23 cellular contexts compared by ENCODE assay signal in the genomic region with DNA sequence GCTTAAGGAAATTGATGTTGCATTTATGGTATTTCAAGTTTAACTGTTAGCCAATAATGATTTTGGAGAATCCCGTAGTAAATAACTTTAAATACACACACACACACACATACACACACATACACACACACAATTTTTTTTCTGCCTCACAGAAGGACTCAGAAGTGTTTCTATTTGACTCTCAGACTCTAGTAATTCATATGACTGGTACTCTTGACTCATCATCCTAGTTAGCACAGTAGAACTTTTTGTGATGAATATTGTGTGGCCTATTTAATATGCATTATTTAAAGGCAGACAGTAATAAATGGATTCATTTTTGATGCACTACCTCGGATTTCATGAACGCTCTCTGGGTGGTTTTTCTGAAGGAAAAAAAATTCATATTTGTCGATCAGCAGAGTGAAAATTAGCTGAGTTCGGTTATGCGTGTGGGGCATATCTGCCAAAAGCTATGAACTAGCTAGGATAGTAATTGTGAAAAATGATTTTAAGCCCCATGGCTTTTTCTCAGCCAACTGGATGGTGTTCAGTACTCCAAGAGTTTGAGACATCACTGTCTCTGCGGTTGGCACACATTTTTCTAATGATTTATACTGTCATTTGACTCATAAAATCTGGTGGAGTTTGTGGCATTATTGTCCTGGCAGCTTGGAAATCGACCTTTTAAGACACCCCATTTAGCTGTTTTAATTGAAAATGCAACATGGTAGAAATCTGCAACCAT.
DNase-seq lines count a peak whose midpoint lies in the region; ATAC-seq and TF ChIP-seq lines count a peak whose summit lies in the region.
"Had no signal": no experiment of that assay in that cellular context is flagged by ENCODE, and none has a peak within 500 bp of the region (broad histone marks: within the 10 kb centered on the region; RNA-seq: fewer than 3 reads in every experiment).

No MANE protein-coding gene starts in this region.

- ATAC-seq in activated T-cell treated with anti-CD3 and anti-CD28 coated beads, Interleukin-2, amount 50 U/mL, for 4 hours, result peak; percentile 66 to 81
- no peak for ATAC-seq in HG03565 (IDR thresholded peaks at IDR 0.05; ENCODE audit: unreplicated experiment)
- ATAC-seq: left cardiac atrium, psoas muscle had no signal

- H3K27me3 ChIP-seq in duodenal mucosa (ENCODE audit: control insufficient read depth in 1 of 2, insufficient read depth in 2 of 2, low read length in 2 of 2), result no peaks in the 10 kb centered on the region
- H3K27me3 ChIP-seq in subcutaneous abdominal adipose tissue (ENCODE audit: control insufficient read depth in 5 of 5, insufficient read depth in 4 of 5, low read length in 5 of 5), result no peaks in the 10 kb centered on the region
- no peaks in the 10 kb centered on the region for H3K27me3 ChIP-seq in esophagus muscularis mucosa

- no peaks in the 10 kb centered on the region for H3K27me3 Mint-ChIP-seq in activated T-cell treated with anti-CD3 and anti-CD28 coated beads, Interleukin-2, amount 50 U/mL, for 4 hours (ENCODE audit: low read depth)

- H3K9ac ChIP-seq in duodenal mucosa (ENCODE audit: low read depth in 1 of 2, low read length in 2 of 2) (no peak overlapping the region), subcutaneous abdominal adipose tissue (ENCODE audit: low read length in 5 of 5) (no peak overlapping the region)

- peaks cover 9% of the 10 kb centered on the region for H3K36me3 Mint-ChIP-seq in activated T-cell treated with anti-CD3 and anti-CD28 coated beads, Interleukin-2, amount 50 U/mL, for 4 hours (ENCODE audit: insufficient read depth)

- 75% methylated on average over 8 of the region's 8 CpGs for WGBS in esophagus muscularis mucosa

- TF ChIP-seq EP300 in esophagus muscularis mucosa (IDR thresholded peaks at IDR 0.05), result no peak

- no peak overlapping the region for H3K4me3 Mint-ChIP-seq in activated T-cell treated with anti-CD3 and anti-CD28 coated beads, Interleukin-2, amount 50 U/mL, for 4 hours
- H3K4me3 Mint-ChIP-seq: CD14-positive monocyte, type B pancreatic cell had no signal

- no peak for DNase-seq in activated T-cell treated with anti-CD3 and anti-CD28 coated beads, Interleukin-2, amount 50 U/mL, for 4 hours
- DNase-seq in activated T-cell treated with anti-CD3 and anti-CD28 coated beads for 4 hours, result no peak
- DNase-seq in LHCN-M2 (ENCODE audit: low read depth), result peak; percentile 58
- DNase-seq in G401 (ENCODE audit: low spot score), result no peak
- DNase-seq in esophagus muscularis mucosa (ENCODE audit: extremely low spot score), result no peak
- DNase-seq: ACHN; activated CD4-positive, alpha-beta T cell treated with anti-CD3 and anti-CD28 coated beads, Interleukin-2, amount 50 U/mL, for 1 hour; activated CD8-positive, alpha-beta memory T cell treated with anti-CD3 and anti-CD28 coated beads, Interleukin-2, amount 50 U/mL, for 48 hours; activated naive CD4-positive, alpha-beta T cell treated with Interleukin-2 at 50 U/mL for 16 hours; aorta; head of caudate nucleus; left cardiac atrium; NCI-H1105; NCI-H1930; NCI-H226; NCI-H748 treated with DMSO at 0.1 percent for 48 hours; psoas muscle had no signal

- TF ChIP-seq CTCF in esophagus muscularis mucosa (IDR thresholded peaks at IDR 0.05), result no peak

- H3K36me3 ChIP-seq in duodenal mucosa (ENCODE audit: control insufficient read depth in 1 of 2, insufficient read depth in 2 of 2, low read length in 2 of 2), result peaks cover 4 to 6% of the 10 kb centered on the region in 2 donors
- peaks cover 0 to 9% (median 3%) of the 10 kb centered on the region in 5 donors for H3K36me3 ChIP-seq in subcutaneous abdominal adipose tissue (ENCODE audit: control insufficient read depth in 5 of 5, insufficient read depth in 5 of 5, low read length in 5 of 5)
- H3K36me3 ChIP-seq in esophagus muscularis mucosa, result peaks cover 0 to 4% (median 0%) of the 10 kb centered on the region in 4 donors

- peaks cover 38 to 72% of the 10 kb centered on the region in 2 donors for H3K4me1 ChIP-seq in duodenal mucosa (ENCODE audit: control insufficient read depth in 1 of 2, insufficient read depth in 2 of 2, low read length in 2 of 2)
- H3K4me1 ChIP-seq in subcutaneous abdominal adipose tissue (ENCODE audit: control insufficient read depth in 5 of 5, insufficient read depth in 5 of 5, low read length in 5 of 5), result peaks cover 2 to 26% (median 14%) of the 10 kb centered on the region in 5 donors
- peaks cover 6 to 20% (median 12%) of the 10 kb centered on the region in 4 donors for H3K4me1 ChIP-seq in esophagus muscularis mucosa
- H3K4me1 ChIP-seq: psoas muscle had no signal

- H3K4me3 ChIP-seq in duodenal mucosa (ENCODE audit: low read depth in 1 of 2, low read length in 2 of 2) (no peak overlapping the region), subcutaneous abdominal adipose tissue (ENCODE audit: low read depth in 1 of 5, low read length in 5 of 5) (no peak overlapping the region), esophagus muscularis mucosa (no peak overlapping the region)
- H3K4me3 ChIP-seq: psoas muscle had no signal

- in situ Hi-C loops in G401 (cut with HindIII; ENCODE audit: low sequenced_read_pairs), result no loop called here

- H3K9me3 ChIP-seq in duodenal mucosa (ENCODE audit: control insufficient read depth in 1 of 2, low read length in 2 of 2) (no peaks in the 10 kb centered on the region), subcutaneous abdominal adipose tissue (ENCODE audit: control insufficient read depth in 5 of 5, low read length in 5 of 5) (no peaks in the 10 kb centered on the region), esophagus muscularis mucosa (no peaks in the 10 kb centered on the region)
- H3K9me3 ChIP-seq: psoas muscle had no signal

- peak overlapping the region; percentile 5 for H3K27ac ChIP-seq in duodenal mucosa (ENCODE audit: low read depth, low read length)
- peak overlapping the region; percentile 6 for H3K27ac ChIP-seq in subcutaneous abdominal adipose tissue (ENCODE audit: low read depth, low read length)
- no peak overlapping the region for H3K27ac ChIP-seq in esophagus muscularis mucosa (replicated peaks in 1 of 4)
- H3K27ac ChIP-seq: psoas muscle, RWPE1 had no signal

- no peak for TF ChIP-seq POLR2A in esophagus muscularis mucosa (IDR thresholded peaks at IDR 0.05; ENCODE audit: low read depth)

- intact Hi-C loops in esophagus muscularis mucosa (cut with DNase I), result no loop called here

- H3K4me1 Mint-ChIP-seq in activated T-cell treated with anti-CD3 and anti-CD28 coated beads, Interleukin-2, amount 50 U/mL, for 4 hours (ENCODE audit: low read depth), result peaks cover 30% of the 10 kb centered on the region

- peaks cover 4% of the 10 kb centered on the region for H3K9me3 Mint-ChIP-seq in activated T-cell treated with anti-CD3 and anti-CD28 coated beads, Interleukin-2, amount 50 U/mL, for 4 hours

Comparison
In these comparisons a context has a peak if more than half of its experiments do, and no peak if none do; other contexts are left out.
1. H3K27ac ChIP-seq: peak in duodenal mucosa (single experiment) and subcutaneous abdominal adipose tissue (single experiment); none in esophagus muscularis mucosa (0 of 4).